ENCODE assay signal across 8 cellular contexts in the genomic region with DNA sequence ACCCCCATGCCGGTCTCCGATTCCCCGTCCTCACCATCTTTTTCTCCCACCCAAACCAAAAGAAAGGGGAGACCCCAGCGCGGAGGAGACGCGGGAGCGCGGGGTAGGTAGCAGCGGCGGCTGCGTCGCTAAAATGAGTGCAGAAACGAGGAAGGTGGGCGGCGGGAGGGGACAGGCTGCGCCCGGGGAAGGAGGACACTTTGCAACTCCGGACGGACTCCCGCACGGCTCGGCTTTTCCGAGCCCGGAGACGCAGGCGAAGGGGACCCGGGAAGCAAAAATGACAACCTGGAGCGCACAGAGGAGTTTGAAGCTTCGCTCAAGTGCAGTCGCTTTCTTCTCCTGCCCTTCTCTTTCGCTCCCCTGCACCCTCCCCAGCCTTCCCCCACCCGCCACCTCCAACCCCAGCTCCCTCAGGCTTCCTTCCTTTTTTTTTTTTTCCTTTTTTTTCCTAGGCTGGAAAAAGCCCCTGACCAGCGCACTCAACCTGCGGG. TPM values are rescaled to one million over a fixed set of nuclear protein-coding genes. Genes with fewer than 3 reads are reported as not detected.
A peak's percentile ranks its signal among the peaks of the same experiment; 100 is the strongest.
DNase-seq lines count a peak whose midpoint lies in the region; ATAC-seq, FAIRE-seq and TF ChIP-seq lines count a peak whose summit lies in the region.

No MANE protein-coding gene starts in this region.

- peaks cover 50% of the 10 kb centered on the region for H3K27me3 ChIP-seq in colonic mucosa
- peaks cover 14% of the 10 kb centered on the region for H3K27me3 ChIP-seq in mesendoderm (ENCODE audit: insufficient read depth, low read length, poor library complexity)

- H3K23ac ChIP-seq in mesendoderm (ENCODE audit: low read length) = peak overlapping the region; percentile 20

- H3K4me3 ChIP-seq in colonic mucosa (peak overlapping the region; percentile 54), mesendoderm (ENCODE audit: low read length) (peak overlapping the region; percentile 36)

- peak overlapping the region; percentile 32 to 69 for H3K9ac ChIP-seq in colonic mucosa (ENCODE audit: low read depth in 2 of 2, low read length in 2 of 2)
- H3K9ac ChIP-seq in mesendoderm (ENCODE audit: low read length) = peak overlapping the region; percentile 76

- no peak for ATAC-seq in HG03565 (IDR thresholded peaks at IDR 0.05; ENCODE audit: unreplicated experiment)
- no peak for ATAC-seq in omental fat pad (ENCODE audit: low FRiP score)

- H3K18ac ChIP-seq in mesendoderm (ENCODE audit: low read length) = peak overlapping the region; percentile 85

- H3K79me2 ChIP-seq in mesendoderm (ENCODE audit: control insufficient read depth, insufficient read depth, low read length) = no peaks in the 10 kb centered on the region

- H3K36me3 ChIP-seq in colonic mucosa (no peaks in the 10 kb centered on the region), mesendoderm (ENCODE audit: control insufficient read depth, insufficient read depth, low read length) (no peaks in the 10 kb centered on the region)

- WGBS in mesendoderm (ENCODE audit: extremely low coverage, insufficient coverage, low lambda C conversion rate) = no CpG with 5 or more reads among the region's 35 CpGs

- intact Hi-C loops in colonic mucosa (cut with DNase I) = loop anchor here (10.0 kb wide), 1 partner anchor 486 kb away; no protein-coding TSS in a partner anchor

- H3K4ac ChIP-seq in mesendoderm (ENCODE audit: low read depth, low read length) = peak overlapping the region; percentile 77

- no peak for TF ChIP-seq POLR2A in H54 (IDR thresholded peaks at IDR 0.05; ENCODE audit: low read depth, low read length)

- H3K79me1 ChIP-seq in mesendoderm (ENCODE audit: low read length) = no peaks in the 10 kb centered on the region

- peak overlapping the region; percentile 76 for H3K4me2 ChIP-seq in mesendoderm (ENCODE audit: low read length)

- peak; percentile 19 for DNase-seq in H54 (ENCODE audit: insufficient read length, low spot score)
- DNase-seq in colonic mucosa = peak; percentile 20
- peak; percentile 87 for DNase-seq in mesendoderm
- peak in 15 of 49 donors; percentile 20 to 58 (median 38) for DNase-seq in substantia nigra (lab: John Stamatoyannopoulos, UW)
- no peak for DNase-seq in omental fat pad (ENCODE audit: low spot score)
- no peak for DNase-seq in MV-4-11 (lab: John Stamatoyannopoulos, UW)

- H3K4me1 ChIP-seq in colonic mucosa (no peaks in the 10 kb centered on the region), mesendoderm (ENCODE audit: control insufficient read depth, low read depth, low read length) (peaks cover 2% of the 10 kb centered on the region)

- FAIRE-seq in H54 (lab: Jason Lieb, UNC) = no peak

- no peak overlapping the region for H2AK5ac ChIP-seq in mesendoderm (ENCODE audit: low read length)

- peak overlapping the region; percentile 31 for H2BK120ac ChIP-seq in mesendoderm (ENCODE audit: low read depth, low read length)

- peak overlapping the region; percentile 25 for H2BK15ac ChIP-seq in mesendoderm (replicated peaks; ENCODE audit: low read depth)

- TF ChIP-seq CTCF in VCaP (conservative IDR thresholded peaks at IDR 0.05) (no peak), colonic mucosa (IDR thresholded peaks at IDR 0.05) (no peak), omental fat pad (IDR thresholded peaks at IDR 0.05) (no peak)

- H2BK5ac ChIP-seq in mesendoderm (ENCODE audit: low read length) = no peak overlapping the region

- H4K8ac ChIP-seq in mesendoderm (ENCODE audit: low read depth, low read length) = no peak overlapping the region

- peak overlapping the region; percentile 48; the same call in 1 of the 2 replicates for H3K27ac ChIP-seq in VCaP
- H3K27ac ChIP-seq in colonic mucosa = peak overlapping the region; percentile 16
- H3K27ac ChIP-seq in mesendoderm (ENCODE audit: low read depth, low read length) = no peak overlapping the region
- H3K27ac ChIP-seq in substantia nigra (ENCODE audit: low read depth, low read length, poor library complexity, severe bottlenecking) = peak overlapping the region; percentile 79

- peak overlapping the region; percentile 85 for H3K56ac ChIP-seq in mesendoderm (ENCODE audit: low read length)

- no peak overlapping the region for H4K5ac ChIP-seq in mesendoderm (ENCODE audit: low read length)

- H3K9me3 ChIP-seq in colonic mucosa = no peaks in the 10 kb centered on the region

RNA-seq across cellular contexts. Expression of a gene that starts 0.5 kb away (rescaled TPM):
- total RNA-seq in colonic mucosa (1 to 10 TPM; 2.3 to 3.5 TPM), omental fat pad (10 to 100 TPM in 2 of 4 donors, 1 to 10 TPM in 2; 6.2 to 12.0 (median 9.4) TPM)
- polyA plus RNA-seq in mesendoderm (2013, experiment 1 of 2) = 1.1 TPM
- 1.0 TPM for polyA plus RNA-seq in mesendoderm (2013, experiment 2 of 2)

Comparison
In these comparisons a context has a peak if more than half of its experiments do, and no peak if none do; other contexts are left out.
1. DNase-seq: peak in H54 (single experiment), colonic mucosa (single experiment) and mesendoderm (single experiment); none in omental fat pad (single experiment) and MV-4-11 (single experiment).